In the genomic region with DNA sequence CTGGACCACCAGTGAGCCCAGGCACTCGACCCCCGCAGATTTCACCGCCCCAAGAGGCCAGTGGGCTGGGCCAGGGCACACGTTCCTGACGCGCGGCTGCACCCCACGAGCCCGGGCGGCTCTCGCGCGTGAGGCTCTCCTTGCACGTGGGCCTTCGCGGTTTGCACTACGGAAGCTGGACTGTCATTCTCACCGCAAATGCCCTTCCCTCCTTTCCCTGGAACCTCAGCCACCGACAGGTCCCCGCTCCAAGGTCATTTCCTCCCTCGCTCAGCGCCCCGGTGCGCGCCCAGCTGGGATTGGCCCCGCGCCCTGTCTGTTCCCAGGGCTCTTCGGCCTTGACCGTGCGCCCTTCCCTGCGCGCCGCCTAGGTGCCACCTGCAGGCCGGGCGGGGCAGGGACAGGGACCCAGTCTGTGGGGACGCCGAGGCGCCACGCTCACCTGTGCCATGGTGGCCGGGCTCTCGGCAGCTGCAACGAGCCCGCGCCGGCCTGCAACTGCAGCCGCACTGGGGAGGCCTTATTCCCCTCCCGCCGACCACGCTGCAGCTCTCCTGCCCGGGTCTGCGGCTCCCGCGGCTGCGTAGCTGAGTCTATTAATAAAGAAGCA, we compare ENCODE assay signal across 1 cellular context.
A peak's percentile ranks its signal among the peaks of the same experiment; 100 is the strongest.
TF ChIP-seq lines count a peak whose summit lies in the region.

No MANE protein-coding gene starts in this region.

TF ChIP-seq in HepG2, 621 proteins besides CTCF, POLR2A, EP300 and RAD21 (continued from another document and continues in another):
- TF ChIP-seq, protein P1, sequence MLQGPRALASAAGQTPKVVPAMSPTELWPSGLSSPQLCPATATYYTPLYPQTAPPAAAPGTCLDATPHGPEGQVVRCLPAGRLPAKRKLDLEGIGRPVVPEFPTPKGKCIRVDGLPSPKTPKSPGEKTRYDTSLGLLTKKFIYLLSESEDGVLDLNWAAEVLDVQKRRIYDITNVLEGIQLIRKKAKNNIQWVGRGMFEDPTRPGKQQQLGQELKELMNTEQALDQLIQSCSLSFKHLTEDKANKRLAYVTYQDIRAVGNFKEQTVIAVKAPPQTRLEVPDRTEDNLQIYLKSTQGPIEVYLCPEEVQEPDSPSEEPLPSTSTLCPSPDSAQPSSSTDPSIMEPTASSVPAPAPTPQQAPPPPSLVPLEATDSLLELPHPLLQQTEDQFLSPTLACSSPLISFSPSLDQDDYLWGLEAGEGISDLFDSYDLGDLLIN (CRISPR knock-in tag; IDR thresholded peaks at IDR 0.05; ENCODE audit: borderline replicate concordance), result no peak
- TF ChIP-seq MEIS2 (CRISPR knock-in tag; IDR thresholded peaks at IDR 0.05), result 0 out of 2 replicates have a peak, but pooled peaks have one; percentile 64
- TF ChIP-seq ZNF792 (CRISPR knock-in tag; IDR thresholded peaks at IDR 0.05), result peak; percentile 47; the same call in 1 of the 2 replicates
- TF ChIP-seq, protein P2, sequence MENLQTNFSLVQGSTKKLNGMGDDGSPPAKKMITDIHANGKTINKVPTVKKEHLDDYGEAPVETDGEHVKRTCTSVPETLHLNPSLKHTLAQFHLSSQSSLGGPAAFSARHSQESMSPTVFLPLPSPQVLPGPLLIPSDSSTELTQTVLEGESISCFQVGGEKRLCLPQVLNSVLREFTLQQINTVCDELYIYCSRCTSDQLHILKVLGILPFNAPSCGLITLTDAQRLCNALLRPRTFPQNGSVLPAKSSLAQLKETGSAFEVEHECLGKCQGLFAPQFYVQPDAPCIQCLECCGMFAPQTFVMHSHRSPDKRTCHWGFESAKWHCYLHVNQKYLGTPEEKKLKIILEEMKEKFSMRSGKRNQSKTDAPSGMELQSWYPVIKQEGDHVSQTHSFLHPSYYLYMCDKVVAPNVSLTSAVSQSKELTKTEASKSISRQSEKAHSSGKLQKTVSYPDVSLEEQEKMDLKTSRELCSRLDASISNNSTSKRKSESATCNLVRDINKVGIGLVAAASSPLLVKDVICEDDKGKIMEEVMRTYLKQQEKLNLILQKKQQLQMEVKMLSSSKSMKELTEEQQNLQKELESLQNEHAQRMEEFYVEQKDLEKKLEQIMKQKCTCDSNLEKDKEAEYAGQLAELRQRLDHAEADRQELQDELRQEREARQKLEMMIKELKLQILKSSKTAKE (CRISPR knock-in tag; IDR thresholded peaks at IDR 0.05; ENCODE audit: borderline replicate concordance), result peak; percentile 98
- TF ChIP-seq, protein P3, sequence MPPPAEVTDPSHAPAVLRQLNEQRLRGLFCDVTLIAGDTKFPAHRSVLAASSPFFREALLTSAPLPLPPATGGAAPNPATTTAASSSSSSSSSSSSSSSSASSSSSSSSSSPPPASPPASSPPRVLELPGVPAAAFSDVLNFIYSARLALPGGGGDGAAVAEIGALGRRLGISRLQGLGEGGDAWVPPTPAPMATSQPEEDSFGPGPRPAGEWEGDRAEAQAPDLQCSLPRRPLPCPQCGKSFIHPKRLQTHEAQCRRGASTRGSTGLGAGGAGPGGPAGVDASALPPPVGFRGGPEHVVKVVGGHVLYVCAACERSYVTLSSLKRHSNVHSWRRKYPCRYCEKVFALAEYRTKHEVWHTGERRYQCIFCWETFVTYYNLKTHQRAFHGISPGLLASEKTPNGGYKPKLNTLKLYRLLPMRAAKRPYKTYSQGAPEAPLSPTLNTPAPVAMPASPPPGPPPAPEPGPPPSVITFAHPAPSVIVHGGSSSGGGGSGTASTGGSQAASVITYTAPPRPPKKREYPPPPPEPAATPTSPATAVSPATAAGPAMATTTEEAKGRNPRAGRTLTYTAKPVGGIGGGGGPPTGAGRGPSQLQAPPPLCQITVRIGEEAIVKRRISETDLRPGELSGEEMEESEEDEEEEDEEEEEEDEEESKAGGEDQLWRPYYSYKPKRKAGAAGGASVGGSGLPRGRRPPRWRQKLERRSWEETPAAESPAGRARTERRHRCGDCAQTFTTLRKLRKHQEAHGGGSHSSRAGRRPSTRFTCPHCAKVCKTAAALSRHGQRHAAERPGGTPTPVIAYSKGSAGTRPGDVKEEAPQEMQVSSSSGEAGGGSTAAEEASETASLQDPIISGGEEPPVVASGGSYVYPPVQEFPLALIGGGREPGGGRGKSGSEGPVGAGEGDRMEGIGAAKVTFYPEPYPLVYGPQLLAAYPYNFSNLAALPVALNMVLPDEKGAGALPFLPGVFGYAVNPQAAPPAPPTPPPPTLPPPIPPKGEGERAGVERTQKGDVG (CRISPR knock-in tag; IDR thresholded peaks at IDR 0.05; ENCODE audit: borderline replicate concordance), result peak; percentile 95
- TF ChIP-seq KDM4B (CRISPR knock-in tag; IDR thresholded peaks at IDR 0.05), result no peak; the same call in 1 of the 2 replicates
- peak; percentile 66; the same call in 1 of the 2 replicates for TF ChIP-seq THAP11 (CRISPR knock-in tag; IDR thresholded peaks at IDR 0.05)
- no peak for TF ChIP-seq MAFG (CRISPR knock-in tag; IDR thresholded peaks at IDR 0.05)
- peak; percentile 95 to 96 for TF ChIP-seq NR2F1 (CRISPR knock-in tag; IDR thresholded peaks at IDR 0.05)
- peak; percentile 88 for TF ChIP-seq REPIN1 (CRISPR knock-in tag; IDR thresholded peaks at IDR 0.05; ENCODE audit: borderline replicate concordance, low read depth)
- no peak; the same call in 1 of the 2 replicates for TF ChIP-seq SALL2 (CRISPR knock-in tag; IDR thresholded peaks at IDR 0.05)
- peak; percentile 79; the same call in 1 of the 2 replicates for TF ChIP-seq MEIS1 (CRISPR knock-in tag; IDR thresholded peaks at IDR 0.05; ENCODE audit: borderline replicate concordance)
- TF ChIP-seq, protein P4, sequence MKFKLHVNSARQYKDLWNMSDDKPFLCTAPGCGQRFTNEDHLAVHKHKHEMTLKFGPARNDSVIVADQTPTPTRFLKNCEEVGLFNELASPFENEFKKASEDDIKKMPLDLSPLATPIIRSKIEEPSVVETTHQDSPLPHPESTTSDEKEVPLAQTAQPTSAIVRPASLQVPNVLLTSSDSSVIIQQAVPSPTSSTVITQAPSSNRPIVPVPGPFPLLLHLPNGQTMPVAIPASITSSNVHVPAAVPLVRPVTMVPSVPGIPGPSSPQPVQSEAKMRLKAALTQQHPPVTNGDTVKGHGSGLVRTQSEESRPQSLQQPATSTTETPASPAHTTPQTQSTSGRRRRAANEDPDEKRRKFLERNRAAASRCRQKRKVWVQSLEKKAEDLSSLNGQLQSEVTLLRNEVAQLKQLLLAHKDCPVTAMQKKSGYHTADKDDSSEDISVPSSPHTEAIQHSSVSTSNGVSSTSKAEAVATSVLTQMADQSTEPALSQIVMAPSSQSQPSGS (CRISPR knock-in tag; IDR thresholded peaks at IDR 0.05), result peak; percentile 35; the same call in 1 of the 2 replicates
- TF ChIP-seq RNF219 (CRISPR knock-in tag; IDR thresholded peaks at IDR 0.05), result no peak
- peak; percentile 94 for TF ChIP-seq ZNF552 (CRISPR knock-in tag; IDR thresholded peaks at IDR 0.05; ENCODE audit: borderline replicate concordance)
- peak; percentile 88 for TF ChIP-seq PBX2 (CRISPR knock-in tag; IDR thresholded peaks at IDR 0.05)
- TF ChIP-seq, protein P5, sequence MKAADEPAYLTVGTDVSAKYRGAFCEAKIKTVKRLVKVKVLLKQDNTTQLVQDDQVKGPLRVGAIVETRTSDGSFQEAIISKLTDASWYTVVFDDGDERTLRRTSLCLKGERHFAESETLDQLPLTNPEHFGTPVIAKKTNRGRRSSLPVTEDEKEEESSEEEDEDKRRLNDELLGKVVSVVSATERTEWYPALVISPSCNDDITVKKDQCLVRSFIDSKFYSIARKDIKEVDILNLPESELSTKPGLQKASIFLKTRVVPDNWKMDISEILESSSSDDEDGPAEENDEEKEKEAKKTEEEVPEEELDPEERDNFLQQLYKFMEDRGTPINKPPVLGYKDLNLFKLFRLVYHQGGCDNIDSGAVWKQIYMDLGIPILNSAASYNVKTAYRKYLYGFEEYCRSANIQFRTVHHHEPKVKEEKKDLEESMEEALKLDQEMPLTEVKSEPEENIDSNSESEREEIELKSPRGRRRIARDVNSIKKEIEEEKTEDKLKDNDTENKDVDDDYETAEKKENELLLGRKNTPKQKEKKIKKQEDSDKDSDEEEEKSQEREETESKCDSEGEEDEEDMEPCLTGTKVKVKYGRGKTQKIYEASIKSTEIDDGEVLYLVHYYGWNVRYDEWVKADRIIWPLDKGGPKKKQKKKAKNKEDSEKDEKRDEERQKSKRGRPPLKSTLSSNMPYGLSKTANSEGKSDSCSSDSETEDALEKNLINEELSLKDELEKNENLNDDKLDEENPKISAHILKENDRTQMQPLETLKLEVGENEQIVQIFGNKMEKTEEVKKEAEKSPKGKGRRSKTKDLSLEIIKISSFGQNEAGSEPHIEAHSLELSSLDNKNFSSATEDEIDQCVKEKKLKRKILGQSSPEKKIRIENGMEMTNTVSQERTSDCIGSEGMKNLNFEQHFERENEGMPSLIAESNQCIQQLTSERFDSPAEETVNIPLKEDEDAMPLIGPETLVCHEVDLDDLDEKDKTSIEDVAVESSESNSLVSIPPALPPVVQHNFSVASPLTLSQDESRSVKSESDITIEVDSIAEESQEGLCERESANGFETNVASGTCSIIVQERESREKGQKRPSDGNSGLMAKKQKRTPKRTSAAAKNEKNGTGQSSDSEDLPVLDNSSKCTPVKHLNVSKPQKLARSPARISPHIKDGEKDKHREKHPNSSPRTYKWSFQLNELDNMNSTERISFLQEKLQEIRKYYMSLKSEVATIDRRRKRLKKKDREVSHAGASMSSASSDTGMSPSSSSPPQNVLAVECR (CRISPR knock-in tag; IDR thresholded peaks at IDR 0.05; ENCODE audit: borderline replicate concordance), result peak; percentile 70; the same call in 1 of the 2 replicates
- no peak for TF ChIP-seq RFX1 (IDR thresholded peaks at IDR 0.05)
- TF ChIP-seq, protein P6, sequence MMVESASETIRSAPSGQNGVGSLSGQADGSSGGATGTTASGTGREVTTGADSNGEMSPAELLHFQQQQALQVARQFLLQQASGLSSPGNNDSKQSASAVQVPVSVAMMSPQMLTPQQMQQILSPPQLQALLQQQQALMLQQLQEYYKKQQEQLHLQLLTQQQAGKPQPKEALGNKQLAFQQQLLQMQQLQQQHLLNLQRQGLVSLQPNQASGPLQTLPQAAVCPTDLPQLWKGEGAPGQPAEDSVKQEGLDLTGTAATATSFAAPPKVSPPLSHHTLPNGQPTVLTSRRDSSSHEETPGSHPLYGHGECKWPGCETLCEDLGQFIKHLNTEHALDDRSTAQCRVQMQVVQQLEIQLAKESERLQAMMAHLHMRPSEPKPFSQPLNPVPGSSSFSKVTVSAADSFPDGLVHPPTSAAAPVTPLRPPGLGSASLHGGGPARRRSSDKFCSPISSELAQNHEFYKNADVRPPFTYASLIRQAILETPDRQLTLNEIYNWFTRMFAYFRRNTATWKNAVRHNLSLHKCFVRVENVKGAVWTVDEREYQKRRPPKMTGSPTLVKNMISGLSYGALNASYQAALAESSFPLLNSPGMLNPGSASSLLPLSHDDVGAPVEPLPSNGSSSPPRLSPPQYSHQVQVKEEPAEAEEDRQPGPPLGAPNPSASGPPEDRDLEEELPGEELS (CRISPR knock-in tag; IDR thresholded peaks at IDR 0.05), result peak; percentile 77
- peak; percentile 34; the same call in 1 of the 2 replicates for TF ChIP-seq ZNF619 (CRISPR knock-in tag; IDR thresholded peaks at IDR 0.05)
- no peak for TF ChIP-seq BRD4 (CRISPR knock-in tag; IDR thresholded peaks at IDR 0.05)
- TF ChIP-seq, protein P7, sequence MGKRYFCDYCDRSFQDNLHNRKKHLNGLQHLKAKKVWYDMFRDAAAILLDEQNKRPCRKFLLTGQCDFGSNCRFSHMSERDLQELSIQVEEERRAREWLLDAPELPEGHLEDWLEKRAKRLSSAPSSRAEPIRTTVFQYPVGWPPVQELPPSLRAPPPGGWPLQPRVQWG (CRISPR knock-in tag; IDR thresholded peaks at IDR 0.05; ENCODE audit: borderline replicate concordance, low read depth), result no peak
- TF ChIP-seq RBM22 (optimal IDR thresholded peaks at IDR 0.05; ENCODE audit: low read length), result no peak
- TF ChIP-seq ZNF672 (CRISPR knock-in tag; IDR thresholded peaks at IDR 0.05), result peak; percentile 73; the same call in 1 of the 2 replicates
- TF ChIP-seq TCF12 (IDR thresholded peaks at IDR 0.05), result no peak
- 0 out of 2 replicates have a peak, but pooled peaks have one; percentile 59 for TF ChIP-seq TCF12 (CRISPR knock-in tag; IDR thresholded peaks at IDR 0.05)
- TF ChIP-seq CENPT (CRISPR knock-in tag; IDR thresholded peaks at IDR 0.05; ENCODE audit: low read depth), result peak; percentile 71; the same call in 1 of the 2 replicates
- TF ChIP-seq ZNF709 (CRISPR knock-in tag; IDR thresholded peaks at IDR 0.05), result peak; percentile 75; the same call in 1 of the 2 replicates
- TF ChIP-seq GFI1 (CRISPR knock-in tag; IDR thresholded peaks at IDR 0.05; ENCODE audit: borderline replicate concordance), result peak; percentile 90
- peak; percentile 39; the same call in 1 of the 2 replicates for TF ChIP-seq CREB1 (IDR thresholded peaks at IDR 0.05)
- peak; percentile 68; the same call in 1 of the 2 replicates for TF ChIP-seq CREB1 (CRISPR knock-in tag; IDR thresholded peaks at IDR 0.05)
- peak; percentile 70 for TF ChIP-seq ZNF460 (CRISPR knock-in tag; IDR thresholded peaks at IDR 0.05; ENCODE audit: borderline replicate concordance)
- TF ChIP-seq ZZZ3 (CRISPR knock-in tag; IDR thresholded peaks at IDR 0.05; ENCODE audit: borderline replicate concordance), result peak; percentile 64; the same call in 1 of the 2 replicates
- TF ChIP-seq ZFP91 (CRISPR knock-in tag; IDR thresholded peaks at IDR 0.05; ENCODE audit: borderline replicate concordance), result peak; percentile 93
